ENCODE assay signal across 30 cellular contexts in the genomic region with DNA sequence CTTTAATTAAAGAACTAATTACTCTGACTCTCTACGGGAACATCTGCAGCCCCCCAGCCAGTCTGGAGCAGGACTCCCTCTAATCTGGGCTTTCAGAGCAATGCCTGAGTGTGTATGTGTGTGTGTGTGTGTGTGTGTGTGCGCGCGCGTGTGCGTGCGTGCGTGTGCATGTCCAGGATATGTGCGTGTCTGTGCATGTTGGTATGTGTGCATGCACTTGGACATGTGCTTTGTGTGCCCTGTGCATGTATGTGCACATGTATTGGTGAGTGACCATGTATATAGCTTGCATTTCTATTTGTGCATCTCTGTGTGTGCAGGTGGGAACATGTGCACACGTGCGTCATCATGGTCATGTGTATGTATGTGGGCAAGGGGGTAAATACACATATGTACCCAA.
"Had no signal": no experiment of that assay in that cellular context is flagged by ENCODE, and none has a peak within 500 bp of the region (broad histone marks: within the 10 kb centered on the region; RNA-seq: fewer than 3 reads in every experiment).

No MANE protein-coding gene starts in this region.

- H3K27ac Mint-ChIP-seq: immature natural killer cell; natural killer cell; nephron progenitor cell; stimulated activated naive B cell treated with anti-CD40 and anti-IgM and Interleukin-4, amounts not matched to agents 10 μg/mL and 1 μg/mL and 100 μg/mL, for 72 hours had no signal

- H3K36me3 ChIP-seq: heart left ventricle, left lung, lower lobe of right lung, pancreas, right atrium auricular region, stomach, thyroid gland, transverse colon, upper lobe of left lung had no signal

- H3K4me1 Mint-ChIP-seq: immature natural killer cell; naive B cell; natural killer cell; stimulated activated naive B cell treated with anti-CD40 and anti-IgM and Interleukin-4, amounts not matched to agents 10 μg/mL and 1 μg/mL and 100 μg/mL, for 72 hours had no signal

- H3K4me3 Mint-ChIP-seq: immature natural killer cell; naive B cell; natural killer cell; nephron progenitor cell; stimulated activated naive B cell treated with anti-CD40 and anti-IgM and Interleukin-4, amounts not matched to agents 10 μg/mL and 1 μg/mL and 100 μg/mL, for 72 hours had no signal

- H3K4me3 ChIP-seq: heart left ventricle, left lung, lower lobe of right lung, pancreas, psoas muscle, right atrium auricular region, skin epidermis, stomach, testis, thyroid gland, transverse colon, upper lobe of left lung had no signal

- H3K9me3 Mint-ChIP-seq: immature natural killer cell; naive B cell; natural killer cell; nephron progenitor cell; stimulated activated naive B cell treated with anti-CD40 and anti-IgM and Interleukin-4, amounts not matched to agents 10 μg/mL and 1 μg/mL and 100 μg/mL, for 72 hours had no signal

- ATAC-seq: heart left ventricle; left colon; left lung; lower lobe of right lung; natural killer cell; pancreas; psoas muscle; sciatic nerve; stimulated activated naive B cell treated with anti-CD40 and anti-IgM and Interleukin-4, amounts not matched to agents 10 μg/mL and 1 μg/mL and 100 μg/mL, for 72 hours; stimulated activated naive CD8-positive, alpha-beta T cell treated with anti-CD3 and anti-CD28 coated beads, Interleukin-15, Interleukin-2, amounts not matched to agents 100 U/mL and 50 U/mL, for 24 hours had no signal

- H3K9me3 ChIP-seq: heart left ventricle, left lung, lower lobe of right lung, pancreas, psoas muscle, right atrium auricular region, stomach, testis, thyroid gland, transverse colon, upper lobe of left lung had no signal

- H3K27me3 ChIP-seq: pancreas, right atrium auricular region, testis, thyroid gland, transverse colon, upper lobe of left lung had no signal

- DNase-seq: heart left ventricle; hypothalamus; immature natural killer cell; kidney; left colon; left lung; lower lobe of right lung; mammary epithelial cell; mesenchymal stem cell; naive B cell; natural killer cell; nephron progenitor cell; nucleus accumbens; pancreas; psoas muscle; stimulated activated CD4-positive, alpha-beta T cell treated with anti-CD3 and anti-CD28 coated beads, Interleukin-12 subunit alpha, Interleukin-12 subunit beta, amount 100 ng/mL, for 4 hours; stimulated activated CD4-positive, alpha-beta T cell treated with anti-CD3 and anti-CD28 coated beads, Interleukin-15, amount 100 ng/mL, for 24 hours; stimulated activated CD4-positive, alpha-beta T cell treated with anti-CD3 and anti-CD28 coated beads, Interleukin-2, amount 100 ng/mL, for 24 hours; stimulated activated CD4-positive, alpha-beta T cell treated with anti-CD3 and anti-CD28 coated beads, Interleukin-4, amount 100 ng/mL, for 1 hour; stimulated activated naive B cell treated with anti-CD40 and anti-IgM and Interleukin-4, amounts not matched to agents 10 μg/mL and 1 μg/mL and 100 μg/mL, for 72 hours; stimulated activated naive CD8-positive, alpha-beta T cell treated with anti-CD3 and anti-CD28 coated beads, Interleukin-15, Interleukin-2, amounts not matched to agents 100 U/mL and 50 U/mL, for 24 hours; stomach; testis; thyroid gland; transverse colon had no signal

- FAIRE-seq: islet of Langerhans, kidney, pancreas had no signal

- H3K4me1 ChIP-seq: heart left ventricle, left lung, lower lobe of right lung, pancreas, psoas muscle, right atrium auricular region, stomach, testis, thyroid gland, transverse colon, upper lobe of left lung had no signal

- H3K36me3 Mint-ChIP-seq: naive B cell; natural killer cell; stimulated activated naive B cell treated with anti-CD40 and anti-IgM and Interleukin-4, amounts not matched to agents 10 μg/mL and 1 μg/mL and 100 μg/mL, for 72 hours had no signal

- H3K27ac ChIP-seq: heart left ventricle, left lung, lower lobe of right lung, pancreas, psoas muscle, right atrium auricular region, skin epidermis, stomach, testis, thyroid gland, transverse colon, upper lobe of left lung had no signal
